ENCODE assay signal across 2 cellular contexts in genomic region chr1:24389231-24389678, GRCh38.
TF ChIP-seq lines count a peak whose summit lies in the region.

No MANE protein-coding gene starts in this region.

TF ChIP-seq in A549, 52 proteins besides CTCF, POLR2A, EP300 and RAD21:
- TF ChIP-seq NPAS2 (CRISPR knock-in tag; IDR thresholded peaks at IDR 0.05; ENCODE audit: borderline replicate concordance): no peak
- no peak for TF ChIP-seq MAZ (IDR thresholded peaks at IDR 0.05; ENCODE audit: borderline replicate concordance, low read depth, low read length)
- no peak for TF ChIP-seq BHLHE40 (IDR thresholded peaks at IDR 0.05; ENCODE audit: low read depth, low read length)
- no peak for TF ChIP-seq RNF2 (IDR thresholded peaks at IDR 0.05; ENCODE audit: borderline replicate concordance, low read depth)
- TF ChIP-seq PBX3 (IDR thresholded peaks at IDR 0.05): no peak
- no peak for TF ChIP-seq ZNF302 (CRISPR knock-in tag; IDR thresholded peaks at IDR 0.05)
- no peak for TF ChIP-seq ESRRA (IDR thresholded peaks at IDR 0.05; ENCODE audit: borderline replicate concordance, low read length)
- no peak for TF ChIP-seq ZC3H11A (IDR thresholded peaks at IDR 0.05)
- no peak for TF ChIP-seq KDM1A (IDR thresholded peaks at IDR 0.05; ENCODE audit: low read depth)
- TF ChIP-seq ZFP36 (IDR thresholded peaks at IDR 0.05; ENCODE audit: borderline replicate concordance, partially characterized antibody): no peak
- TF ChIP-seq, protein P1, sequence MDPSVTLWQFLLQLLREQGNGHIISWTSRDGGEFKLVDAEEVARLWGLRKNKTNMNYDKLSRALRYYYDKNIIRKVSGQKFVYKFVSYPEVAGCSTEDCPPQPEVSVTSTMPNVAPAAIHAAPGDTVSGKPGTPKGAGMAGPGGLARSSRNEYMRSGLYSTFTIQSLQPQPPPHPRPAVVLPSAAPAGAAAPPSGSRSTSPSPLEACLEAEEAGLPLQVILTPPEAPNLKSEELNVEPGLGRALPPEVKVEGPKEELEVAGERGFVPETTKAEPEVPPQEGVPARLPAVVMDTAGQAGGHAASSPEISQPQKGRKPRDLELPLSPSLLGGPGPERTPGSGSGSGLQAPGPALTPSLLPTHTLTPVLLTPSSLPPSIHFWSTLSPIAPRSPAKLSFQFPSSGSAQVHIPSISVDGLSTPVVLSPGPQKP (IDR thresholded peaks at IDR 0.05; ENCODE audit: low read depth, low read length): no peak
- no peak for TF ChIP-seq FOSB (CRISPR knock-in tag; IDR thresholded peaks at IDR 0.05)
- no peak for TF ChIP-seq TP53 (CRISPR knock-in tag; IDR thresholded peaks at IDR 0.05)
- TF ChIP-seq FOSL2 (IDR thresholded peaks at IDR 0.05): no peak
- TF ChIP-seq FOSL2 (CRISPR knock-in tag; IDR thresholded peaks at IDR 0.05): no peak

TF ChIP-seq in endothelial cell of umbilical vein, 7 proteins besides CTCF, POLR2A, EP300 and RAD21:
- TF ChIP-seq MYC (IDR thresholded peaks at IDR 0.05; ENCODE audit: low read depth, low read length) (no peak), FOS (IDR thresholded peaks at IDR 0.05; ENCODE audit: borderline replicate concordance, insufficient read depth, low read length) (no peak), JUN (IDR thresholded peaks at IDR 0.05; ENCODE audit: borderline replicate concordance, insufficient read depth, insufficient read length, low read depth) (no peak)
- TF ChIP-seq, protein P2, sequence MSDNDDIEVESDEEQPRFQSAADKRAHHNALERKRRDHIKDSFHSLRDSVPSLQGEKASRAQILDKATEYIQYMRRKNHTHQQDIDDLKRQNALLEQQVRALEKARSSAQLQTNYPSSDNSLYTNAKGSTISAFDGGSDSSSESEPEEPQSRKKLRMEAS (IDR thresholded peaks at IDR 0.05; ENCODE audit: insufficient read depth, insufficient read length): no peak
